28 cellular contexts compared by ENCODE assay signal in genomic region chr6:4672772-4673171, GRCh38.
DNase-seq lines count a peak whose midpoint lies in the region; ATAC-seq and TF ChIP-seq lines count a peak whose summit lies in the region.
"Had no signal": no experiment of that assay in that cellular context is flagged by ENCODE, and none has a peak within 500 bp of the region (broad histone marks: within the 10 kb centered on the region; RNA-seq: fewer than 3 reads in every experiment).

No MANE protein-coding gene starts in this region.

- ATAC-seq in right cardiac atrium: peak; percentile 32 to 59
- no peak for ATAC-seq in heart left ventricle
- no peak for ATAC-seq in SK-N-SH treated with all-trans-retinoic acid at 6 μM for 48 hours
- ATAC-seq: activated T-helper 17 cell treated with anti-CD3 and anti-CD28 coated beads, Interleukin-2, amount 50 U/mL, for 72 hours; sciatic nerve; WTC11 had no signal

- H3K27ac ChIP-seq in right cardiac atrium (ENCODE audit: low read length) (no peak overlapping the region), heart left ventricle (no peak overlapping the region), uterus (peak overlapping the region; percentile 12 to 59)
- H3K27ac ChIP-seq: parathyroid adenoma, RWPE1, stomach, upper lobe of left lung had no signal

- H3K27me3 ChIP-seq in right cardiac atrium (ENCODE audit: control insufficient read depth, insufficient read depth): no peaks in the 10 kb centered on the region
- no peaks in the 10 kb centered on the region for H3K27me3 ChIP-seq in heart left ventricle
- no peaks in the 10 kb centered on the region for H3K27me3 ChIP-seq in uterus
- H3K27me3 ChIP-seq: stomach, upper lobe of left lung had no signal

- H3K9me3 ChIP-seq in right cardiac atrium (ENCODE audit: control insufficient read depth, low read length): no peaks in the 10 kb centered on the region
- no peaks in the 10 kb centered on the region for H3K9me3 ChIP-seq in heart left ventricle
- H3K9me3 ChIP-seq in uterus: no peaks in the 10 kb centered on the region
- H3K9me3 ChIP-seq: HAP-1, SK-N-SH, stomach, upper lobe of left lung had no signal

- H3K36me3 ChIP-seq in heart left ventricle: no peaks in the 10 kb centered on the region
- no peaks in the 10 kb centered on the region for H3K36me3 ChIP-seq in uterus
- H3K36me3 ChIP-seq: HAP-1, stomach, upper lobe of left lung had no signal

- H3K4me3 ChIP-seq in right cardiac atrium (ENCODE audit: low read length): no peak overlapping the region
- H3K4me3 ChIP-seq in heart left ventricle: no peak overlapping the region
- H3K4me3 ChIP-seq in cardiac fibroblast (replicated peaks in 1 of 2; ENCODE audit: low read depth in 2 of 2, low read length in 2 of 2): no peak overlapping the region
- H3K4me3 ChIP-seq in fibroblast of villous mesenchyme (ENCODE audit: low read depth, low read length): no peak overlapping the region
- H3K4me3 ChIP-seq in uterus: no peak overlapping the region
- H3K4me3 ChIP-seq: HAP-1, lung, stomach, upper lobe of left lung had no signal

- TF ChIP-seq CTCF in heart left ventricle (IDR thresholded peaks at IDR 0.05) (no peak), cardiac fibroblast (IDR thresholded peaks at IDR 0.05; ENCODE audit: low read depth, low read length) (no peak), fibroblast of villous mesenchyme (IDR thresholded peaks at IDR 0.05; ENCODE audit: insufficient read depth, low read depth, low read length) (no peak), uterus (IDR thresholded peaks at IDR 0.05) (no peak)

- H3K4me1 ChIP-seq in right cardiac atrium (ENCODE audit: control insufficient read depth, insufficient read depth, low read length): no peaks in the 10 kb centered on the region
- peaks cover 0 to 5% (median 0%) of the 10 kb centered on the region in 12 donors for H3K4me1 ChIP-seq in heart left ventricle
- H3K4me1 ChIP-seq in uterus: no peaks in the 10 kb centered on the region
- H3K4me1 ChIP-seq: HAP-1, parathyroid adenoma, upper lobe of left lung had no signal

- intact Hi-C loops in right cardiac atrium (cut with DNase I) (no loop called here), heart left ventricle (cut with DNase I) (no loop called here), uterus (cut with DNase I; ENCODE audit: low total_unique reads) (no loop called here)

- TF ChIP-seq POLR2A in heart left ventricle (IDR thresholded peaks at IDR 0.05) (no peak), uterus (IDR thresholded peaks at IDR 0.05) (no peak)

- DNase-seq in right cardiac atrium: no peak
- no peak for DNase-seq in heart left ventricle
- DNase-seq in cardiac fibroblast (ENCODE audit: low read depth in 2 of 2): peak; percentile 34 to 88
- peak; percentile 66 for DNase-seq in fibroblast of villous mesenchyme (ENCODE audit: low read depth)
- DNase-seq in uterus: no peak
- no peak for DNase-seq in NCI-H1105 (lab: John Stamatoyannopoulos, UW)
- no peak for DNase-seq in T-helper 2 cell
- DNase-seq: 8988T; activated CD4-positive, alpha-beta T cell treated with anti-CD3 and anti-CD28 coated beads, Interleukin-2, amount 50 U/mL, for 4 hours; activated CD8-positive, alpha-beta memory T cell treated with anti-CD3 and anti-CD28 coated beads, Interleukin-2, amount 50 U/mL, for 4 hours; aorta; C1 segment of cervical spinal cord; kidney; NCI-H1092 treated with DMSO at 0.1 percent for 48 hours; NCI-H2029 treated with DMSO at 0.1 percent for 48 hours; NCI-H345; NCI-H774; SK-N-SH; stomach; upper lobe of left lung had no signal

- 55% methylated on average over 3 of the region's 3 CpGs for WGBS in right cardiac atrium
- 70 to 83% (median 75%) methylated on average over 3 of the region's 3 CpGs for WGBS in heart left ventricle, 4 donors

TF ChIP-seq in SK-N-SH treated with all-trans-retinoic acid at 6 μM for 48 hours, 23 proteins besides CTCF, POLR2A, EP300 and RAD21:
- TF ChIP-seq GLIS3 (CRISPR knock-in tag; IDR thresholded peaks at IDR 0.05) (no peak), ZFP30 (CRISPR knock-in tag; IDR thresholded peaks at IDR 0.05) (no peak), RARB (CRISPR knock-in tag; IDR thresholded peaks at IDR 0.05) (no peak), ESRRG (CRISPR knock-in tag; IDR thresholded peaks at IDR 0.05) (no peak), ZNF70 (CRISPR knock-in tag; IDR thresholded peaks at IDR 0.05) (no peak), ZC3H10 (CRISPR knock-in tag; IDR thresholded peaks at IDR 0.05) (no peak)

Comparison
In these comparisons a context has a peak if more than half of its experiments do, and no peak if none do; other contexts are left out.
1. ATAC-seq: peak in right cardiac atrium (2 of 2); none in heart left ventricle (0 of 4) and SK-N-SH treated with all-trans-retinoic acid at 6 μM for 48 hours (single experiment).
2. DNase-seq: peak in cardiac fibroblast (2 of 2) and fibroblast of villous mesenchyme (single experiment); none in right cardiac atrium (0 of 3), heart left ventricle (0 of 5), uterus (0 of 2), NCI-H1105 (single experiment) and T-helper 2 cell (0 of 5).
3. H3K27ac ChIP-seq: peak in uterus (2 of 2); none in right cardiac atrium (single experiment) and heart left ventricle (0 of 12).